3 cellular contexts compared by ENCODE assay signal in genomic region chr4:84549191-84549590, GRCh38. TPM values are rescaled to one million over a fixed set of nuclear protein-coding genes. Genes with fewer than 3 reads are reported as not detected.
"Had no signal": no experiment of that assay in that cellular context is flagged by ENCODE, and none has a peak within 500 bp of the region (broad histone marks: within the 10 kb centered on the region; RNA-seq: fewer than 3 reads in every experiment).

No MANE protein-coding gene starts in this region.

RNA-seq across cellular contexts. Expression of gene CDS1, which starts 33.7 kb away (rescaled TPM):
- polyA plus RNA-seq: IgD-negative memory B cell had no signal

RNA-seq across cellular contexts. Expression of gene NKX6-1, which starts 50.1 kb away (rescaled TPM):
- total RNA-seq: HepG2, HT-29 had no signal
- polyA plus RNA-seq: HepG2, IgD-negative memory B cell had no signal
